8 cellular contexts compared by ENCODE assay signal in the genomic region with DNA sequence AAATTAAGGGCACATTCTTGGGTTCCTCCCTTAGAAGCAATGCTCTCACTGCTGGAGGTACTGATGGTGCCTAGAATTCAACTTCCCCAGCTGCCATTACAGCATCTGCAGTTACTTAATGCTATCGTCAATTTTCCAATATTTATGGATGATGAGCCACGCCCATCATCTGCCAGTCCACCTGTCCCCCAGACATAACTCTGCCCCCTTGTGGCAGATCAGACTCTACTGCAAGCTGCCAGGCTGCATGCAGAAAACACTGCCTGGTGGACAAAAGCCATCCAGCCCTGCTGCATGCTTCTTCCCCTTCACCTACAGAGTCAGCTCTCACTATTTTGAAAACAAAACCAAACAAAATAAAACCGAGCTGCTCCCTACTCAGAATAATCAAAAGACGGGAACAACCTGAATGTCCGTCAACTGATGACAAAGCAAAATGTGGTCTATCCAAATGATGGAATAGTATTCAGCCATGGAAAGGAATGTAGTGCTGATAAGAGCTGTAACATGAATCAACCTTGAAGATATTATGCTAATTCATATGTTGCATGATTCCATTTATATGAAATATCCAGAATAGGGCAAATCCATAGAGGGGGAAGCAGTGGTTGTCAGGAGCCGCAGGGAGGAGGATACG.
DNase-seq lines count a peak whose midpoint lies in the region; ATAC-seq and TF ChIP-seq lines count a peak whose summit lies in the region.

No MANE protein-coding gene starts in this region.

- H3K4me3 ChIP-seq in SK-N-MC: peak overlapping the region; percentile 66; the same call in 1 of the 2 replicates
- H3K4me3 ChIP-seq in gastrocnemius medialis: peak overlapping the region in 3 of 4 donors; percentile 18 to 40 (median 24)

- intact Hi-C loops in gastrocnemius medialis (cut with DNase I; ENCODE audit: low total_unique reads): loop anchor here (1.0 to 10.0 kb wide), 4 partner anchors 61 to 384 kb away; partner anchors contain the start of genes MYO10 and ZNF622

- H3K9me3 ChIP-seq in SK-N-MC (ENCODE audit: low read depth, low read length) (no peaks in the 10 kb centered on the region), gastrocnemius medialis (no peaks in the 10 kb centered on the region)

- no peaks in the 10 kb centered on the region for H3K36me3 ChIP-seq in SK-N-MC (ENCODE audit: insufficient read depth, low read length)
- no peaks in the 10 kb centered on the region for H3K36me3 ChIP-seq in gastrocnemius medialis

- in situ Hi-C loops in gastrocnemius medialis (cut with MboI; ENCODE audit: low sequenced_read_pairs in 4 of 4): loop anchor here (5.0 to 10.0 kb wide), 3 partner anchors 63 to 93 kb away; no protein-coding TSS in a partner anchor

- peak; percentile 65 for DNase-seq in activated CD8-positive, alpha-beta memory T cell treated with anti-CD3 and anti-CD28 coated beads, Interleukin-2, amount 50 U/mL, for 48 hours
- DNase-seq in activated CD8-positive, alpha-beta memory T cell treated with anti-CD3 and anti-CD28 coated beads, Interleukin-2, amount 50 U/mL, for 4 hours: no peak
- DNase-seq in SK-N-MC (ENCODE audit: low read depth, low spot score) (no peak), erythroblast (lab: John Stamatoyannopoulos, UW) (peak; percentile 59 to 65), gastrocnemius medialis (peak; percentile 44 to 62), pons (ENCODE audit: low spot score) (no peak)

- ATAC-seq in GM21786 (IDR thresholded peaks at IDR 0.05; ENCODE audit: unreplicated experiment) (peak; percentile 68), gastrocnemius medialis (peak; percentile 36 to 57)

- TF ChIP-seq POLR2A in erythroblast (IDR thresholded peaks at IDR 0.05; ENCODE audit: low read length): no peak
- no peak for TF ChIP-seq POLR2A in gastrocnemius medialis (IDR thresholded peaks at IDR 0.05)

- no peak overlapping the region for H3K9ac ChIP-seq in SK-N-MC (ENCODE audit: insufficient read length)

- peak; percentile 80 to 93 (median 89) for TF ChIP-seq CTCF in gastrocnemius medialis (IDR thresholded peaks at IDR 0.05 in 4 of 5, conservative IDR thresholded peaks at IDR 0.05 in 1 of 5)

- no peaks in the 10 kb centered on the region for H3K27me3 ChIP-seq in gastrocnemius medialis

- TF ChIP-seq EP300 in Ishikawa (IDR thresholded peaks at IDR 0.05; ENCODE audit: borderline replicate concordance): no peak

- peaks cover 44 to 48% of the 10 kb centered on the region in 2 donors for H3K4me1 ChIP-seq in gastrocnemius medialis

- H3K27ac ChIP-seq in SK-N-MC: no peak overlapping the region
- H3K27ac ChIP-seq in gastrocnemius medialis: peak overlapping the region; percentile 90 to 97 (median 94)

- TF ChIP-seq RAD21 in Ishikawa (IDR thresholded peaks at IDR 0.05; ENCODE audit: low read depth): peak; percentile 75

TF ChIP-seq in Ishikawa, 13 proteins besides CTCF, POLR2A, EP300 and RAD21:
- no peak for TF ChIP-seq FOXM1 (IDR thresholded peaks at IDR 0.05; ENCODE audit: borderline replicate concordance, low read depth)
- TF ChIP-seq TEAD4 (IDR thresholded peaks at IDR 0.05): no peak
- no peak for TF ChIP-seq NFIC (IDR thresholded peaks at IDR 0.05)
- no peak for TF ChIP-seq ZBTB7A (IDR thresholded peaks at IDR 0.05; ENCODE audit: low read depth)
- TF ChIP-seq, protein P1, sequence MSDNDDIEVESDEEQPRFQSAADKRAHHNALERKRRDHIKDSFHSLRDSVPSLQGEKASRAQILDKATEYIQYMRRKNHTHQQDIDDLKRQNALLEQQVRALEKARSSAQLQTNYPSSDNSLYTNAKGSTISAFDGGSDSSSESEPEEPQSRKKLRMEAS (IDR thresholded peaks at IDR 0.05): 0 out of 2 replicates have a peak, but pooled peaks have one; percentile 24
- TF ChIP-seq, protein P2, sequence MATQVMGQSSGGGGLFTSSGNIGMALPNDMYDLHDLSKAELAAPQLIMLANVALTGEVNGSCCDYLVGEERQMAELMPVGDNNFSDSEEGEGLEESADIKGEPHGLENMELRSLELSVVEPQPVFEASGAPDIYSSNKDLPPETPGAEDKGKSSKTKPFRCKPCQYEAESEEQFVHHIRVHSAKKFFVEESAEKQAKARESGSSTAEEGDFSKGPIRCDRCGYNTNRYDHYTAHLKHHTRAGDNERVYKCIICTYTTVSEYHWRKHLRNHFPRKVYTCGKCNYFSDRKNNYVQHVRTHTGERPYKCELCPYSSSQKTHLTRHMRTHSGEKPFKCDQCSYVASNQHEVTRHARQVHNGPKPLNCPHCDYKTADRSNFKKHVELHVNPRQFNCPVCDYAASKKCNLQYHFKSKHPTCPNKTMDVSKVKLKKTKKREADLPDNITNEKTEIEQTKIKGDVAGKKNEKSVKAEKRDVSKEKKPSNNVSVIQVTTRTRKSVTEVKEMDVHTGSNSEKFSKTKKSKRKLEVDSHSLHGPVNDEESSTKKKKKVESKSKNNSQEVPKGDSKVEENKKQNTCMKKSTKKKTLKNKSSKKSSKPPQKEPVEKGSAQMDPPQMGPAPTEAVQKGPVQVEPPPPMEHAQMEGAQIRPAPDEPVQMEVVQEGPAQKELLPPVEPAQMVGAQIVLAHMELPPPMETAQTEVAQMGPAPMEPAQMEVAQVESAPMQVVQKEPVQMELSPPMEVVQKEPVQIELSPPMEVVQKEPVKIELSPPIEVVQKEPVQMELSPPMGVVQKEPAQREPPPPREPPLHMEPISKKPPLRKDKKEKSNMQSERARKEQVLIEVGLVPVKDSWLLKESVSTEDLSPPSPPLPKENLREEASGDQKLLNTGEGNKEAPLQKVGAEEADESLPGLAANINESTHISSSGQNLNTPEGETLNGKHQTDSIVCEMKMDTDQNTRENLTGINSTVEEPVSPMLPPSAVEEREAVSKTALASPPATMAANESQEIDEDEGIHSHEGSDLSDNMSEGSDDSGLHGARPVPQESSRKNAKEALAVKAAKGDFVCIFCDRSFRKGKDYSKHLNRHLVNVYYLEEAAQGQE (IDR thresholded peaks at IDR 0.05; ENCODE audit: low read depth): no peak

Comparison
In these comparisons a context has a peak if more than half of its experiments do, and no peak if none do; other contexts are left out.
1. DNase-seq: peak in activated CD8-positive, alpha-beta memory T cell treated with anti-CD3 and anti-CD28 coated beads, Interleukin-2, amount 50 U/mL, for 48 hours (single experiment), erythroblast (2 of 2) and gastrocnemius medialis (2 of 2); none in activated CD8-positive, alpha-beta memory T cell treated with anti-CD3 and anti-CD28 coated beads, Interleukin-2, amount 50 U/mL, for 4 hours (single experiment), SK-N-MC (single experiment) and pons (single experiment).